In the genomic region with DNA sequence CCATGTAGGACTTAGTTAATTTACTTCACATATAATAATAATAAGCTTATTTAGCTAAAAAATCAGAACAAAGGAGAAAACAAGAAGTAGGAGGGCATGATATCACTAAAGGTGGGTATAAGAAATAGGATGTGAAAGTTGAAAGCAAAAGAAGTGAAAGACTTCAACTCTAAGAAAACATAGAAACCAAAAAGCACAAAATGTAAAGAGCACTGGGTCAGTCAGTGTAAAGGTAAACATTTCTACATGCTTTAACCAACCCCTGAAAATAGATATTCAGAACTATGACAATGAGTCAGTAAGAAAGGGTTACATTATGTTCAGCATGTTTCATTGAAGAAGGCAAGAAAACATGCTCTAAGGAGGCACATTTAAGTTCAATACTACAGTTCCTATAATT, we compare ENCODE assay signal across 13 cellular contexts.
DNase-seq lines count a peak whose midpoint lies in the region; ATAC-seq and TF ChIP-seq lines count a peak whose summit lies in the region.
"Had no signal": no experiment of that assay in that cellular context is flagged by ENCODE, and none has a peak within 500 bp of the region (broad histone marks: within the 10 kb centered on the region; RNA-seq: fewer than 3 reads in every experiment).

No MANE protein-coding gene starts in this region.

- intact Hi-C loops in esophagus muscularis mucosa (cut with DNase I), result no loop called here

- DNase-seq in GM13976 (ENCODE audit: low spot score), result peak; percentile 68
- no peak for DNase-seq in esophagus muscularis mucosa (ENCODE audit: extremely low spot score)
- no peak for DNase-seq in activated naive CD8-positive, alpha-beta T cell treated with anti-CD3 and anti-CD28 coated beads, Interleukin-2, amount 50 U/mL, for 24 hours
- no peak for DNase-seq in osteoblast (ENCODE audit: insufficient read length, low spot score, missing footprints)
- no peak for DNase-seq in SKM-1 treated with dmso at 0.1 percent for 144 hours (lab: John Stamatoyannopoulos, UW; ENCODE audit: unreplicated experiment)
- DNase-seq: amniotic stem cell; effector CD8-positive, alpha-beta T cell; heart left ventricle; T-helper 17 cell; tibial artery had no signal

- no peaks in the 10 kb centered on the region for H3K4me1 Mint-ChIP-seq in activated naive CD8-positive, alpha-beta T cell treated with anti-CD3 and anti-CD28 coated beads, Interleukin-2, amount 50 U/mL, for 24 hours
- H3K4me1 Mint-ChIP-seq: T-helper 17 cell had no signal

- no peaks in the 10 kb centered on the region for H3K79me2 ChIP-seq in osteoblast (ENCODE audit: insufficient read depth, low read length)

- no peak overlapping the region for H3K4me3 Mint-ChIP-seq in activated naive CD8-positive, alpha-beta T cell treated with anti-CD3 and anti-CD28 coated beads, Interleukin-2, amount 50 U/mL, for 24 hours
- H3K4me3 Mint-ChIP-seq: T-helper 17 cell had no signal

- H3K4me3 ChIP-seq in esophagus muscularis mucosa (no peak overlapping the region), osteoblast (ENCODE audit: insufficient read depth, low read length) (no peak overlapping the region)
- H3K4me3 ChIP-seq: heart left ventricle, tibial artery had no signal

- no peaks in the 10 kb centered on the region for H4K20me1 ChIP-seq in osteoblast (ENCODE audit: insufficient read depth, low read length)

- H3K36me3 ChIP-seq in esophagus muscularis mucosa (peaks cover 0 to 50% (median 30%) of the 10 kb centered on the region in 4 donors), osteoblast (ENCODE audit: insufficient read depth, low read length) (peaks cover 17% of the 10 kb centered on the region)

- H3K9me3 Mint-ChIP-seq in activated naive CD8-positive, alpha-beta T cell treated with anti-CD3 and anti-CD28 coated beads, Interleukin-2, amount 50 U/mL, for 24 hours, result no peaks in the 10 kb centered on the region

- H3K27me3 ChIP-seq in esophagus muscularis mucosa, result no peaks in the 10 kb centered on the region
- no peaks in the 10 kb centered on the region for H3K27me3 ChIP-seq in osteoblast (ENCODE audit: insufficient read depth, low read length)
- H3K27me3 ChIP-seq: heart left ventricle, tibial artery had no signal

- H3K9me3 ChIP-seq in esophagus muscularis mucosa (no peaks in the 10 kb centered on the region), osteoblast (ENCODE audit: low read depth, low read length) (no peaks in the 10 kb centered on the region)
- H3K9me3 ChIP-seq: heart left ventricle, tibial artery had no signal

- H3K36me3 Mint-ChIP-seq in activated naive CD8-positive, alpha-beta T cell treated with anti-CD3 and anti-CD28 coated beads, Interleukin-2, amount 50 U/mL, for 24 hours (ENCODE audit: low read depth), result peaks cover 5% of the 10 kb centered on the region

- H3K27ac ChIP-seq in esophagus muscularis mucosa (replicated peaks in 1 of 4) (no peak overlapping the region), osteoblast (ENCODE audit: low read depth, low read length) (no peak overlapping the region)
- H3K27ac ChIP-seq: heart left ventricle, tibial artery had no signal

- H2AFZ ChIP-seq in osteoblast (ENCODE audit: low read length), result no peak overlapping the region

- H3K27ac Mint-ChIP-seq in activated naive CD8-positive, alpha-beta T cell treated with anti-CD3 and anti-CD28 coated beads, Interleukin-2, amount 50 U/mL, for 24 hours, result no peak overlapping the region
- H3K27ac Mint-ChIP-seq: T-helper 17 cell had no signal

- no peaks in the 10 kb centered on the region for H3K27me3 Mint-ChIP-seq in activated naive CD8-positive, alpha-beta T cell treated with anti-CD3 and anti-CD28 coated beads, Interleukin-2, amount 50 U/mL, for 24 hours
- H3K27me3 Mint-ChIP-seq: T-helper 17 cell had no signal

- TF ChIP-seq CTCF in GM13976 (IDR thresholded peaks at IDR 0.05; ENCODE audit: borderline replicate concordance, control extremely low read depth, extremely low read depth, insufficient read depth, missing control alignments) (no peak), esophagus muscularis mucosa (IDR thresholded peaks at IDR 0.05) (no peak), osteoblast (IDR thresholded peaks at IDR 0.05; ENCODE audit: extremely low read depth, low read depth, low read length) (no peak)

- no peak for TF ChIP-seq EP300 in esophagus muscularis mucosa (IDR thresholded peaks at IDR 0.05)

- H3K4me1 ChIP-seq in esophagus muscularis mucosa (no peaks in the 10 kb centered on the region), osteoblast (ENCODE audit: insufficient read depth, low read length) (no peaks in the 10 kb centered on the region)
- H3K4me1 ChIP-seq: heart left ventricle, tibial artery had no signal

- in situ Hi-C loops in GM13976 (cut with MboI; ENCODE audit: low sequenced_read_pairs, unreplicated experiment), result no loop called here

- no peak for TF ChIP-seq POLR2A in esophagus muscularis mucosa (IDR thresholded peaks at IDR 0.05; ENCODE audit: low read depth)

- ATAC-seq in GM19438 (IDR thresholded peaks at IDR 0.05; ENCODE audit: low read depth, unreplicated experiment) (peak; percentile 82), HG02798 (IDR thresholded peaks at IDR 0.05; ENCODE audit: poor library complexity, unreplicated experiment) (peak; percentile 68), HG03469 (IDR thresholded peaks at IDR 0.05; ENCODE audit: unreplicated experiment) (peak; percentile 88)
- no peak for ATAC-seq in activated naive CD8-positive, alpha-beta T cell treated with anti-CD3 and anti-CD28 coated beads, Interleukin-2, amount 50 U/mL, for 24 hours
- ATAC-seq: heart left ventricle, T-helper 17 cell had no signal

- no peak overlapping the region for H3K4me2 ChIP-seq in osteoblast (ENCODE audit: insufficient read depth, low read length)
